In genomic region chr14:22814945-22815713, GRCh38 we compare ENCODE assay signal across 12 cellular contexts. TPM values are rescaled to one million over a fixed set of nuclear protein-coding genes. Genes with fewer than 3 reads are reported as not detected.
DNase-seq lines count a peak whose midpoint lies in the region; ATAC-seq and TF ChIP-seq lines count a peak whose summit lies in the region.
"Had no signal": no experiment of that assay in that cellular context is flagged by ENCODE, and none has a peak within 500 bp of the region (broad histone marks: within the 10 kb centered on the region; RNA-seq: fewer than 3 reads in every experiment).

Gene SLC7A7 (minus strand): TSS chr14:22815435. CDS start chr14:22813398, 2,037 bp downstream.

- CTCF ChIA-PET in activated naive CD4-positive, alpha-beta T cell treated with anti-CD3 and anti-CD28 coated beads for 36 hours (lab: Charles Lee), result interaction anchor here (0.6 to 2.0 kb wide), 6 partner anchors 8 to 209 kb away, joined by 3 to 9 read pairs (median 3); no protein-coding TSS in a partner anchor

- peaks cover 28% of the 10 kb centered on the region for H3K4me1 Mint-ChIP-seq in stimulated activated naive CD8-positive, alpha-beta T cell treated with anti-CD3 and anti-CD28 coated beads, Interleukin-15, amount 100 ng/mL, for 72 hours
- peaks cover 23% of the 10 kb centered on the region for H3K4me1 Mint-ChIP-seq in activated naive CD4-positive, alpha-beta T cell treated with anti-CD3 and anti-CD28 coated beads for 36 hours (ENCODE audit: low read depth)
- H3K4me1 Mint-ChIP-seq: immature natural killer cell had no signal

- H3K36me3 Mint-ChIP-seq in activated naive CD4-positive, alpha-beta T cell treated with anti-CD3 and anti-CD28 coated beads for 36 hours (ENCODE audit: low read depth), result no peaks in the 10 kb centered on the region
- H3K36me3 Mint-ChIP-seq: CD4-positive, CD25-positive, alpha-beta regulatory T cell; immature natural killer cell had no signal

- no peak for DNase-seq in stimulated activated naive CD8-positive, alpha-beta T cell treated with anti-CD3 and anti-CD28 coated beads, Interleukin-15, amount 100 ng/mL, for 72 hours
- DNase-seq in stimulated activated naive CD8-positive, alpha-beta T cell treated with anti-CD3 and anti-CD28 coated beads, Interleukin-15, Interleukin-2, amounts not matched to agents 100 U/mL and 50 U/mL, for 24 hours, result no peak
- DNase-seq in colonic mucosa, result peak; percentile 47
- no peak for DNase-seq in aorta
- DNase-seq in stimulated activated CD4-positive, alpha-beta T cell treated with anti-CD3 and anti-CD28 coated beads, Interleukin-4, amount 100 ng/mL, for 4 hours, result no peak
- no peak for DNase-seq in activated naive CD4-positive, alpha-beta T cell treated with anti-CD3 and anti-CD28 coated beads for 36 hours
- DNase-seq: activated T-cell treated with anti-CD3 and anti-CD28 coated beads, Interleukin-2, amount 50 U/mL, for 48 hours; immature natural killer cell; NCI-H2107 had no signal

- H3K4me1 ChIP-seq in colonic mucosa (peaks cover 6% of the 10 kb centered on the region), mucosa of rectum (ENCODE audit: control insufficient read depth in 2 of 2, insufficient read depth in 2 of 2, low read length in 2 of 2) (peaks cover 9 to 17% of the 10 kb centered on the region in 2 donors), aorta (ENCODE audit: control insufficient read depth in 1 of 2, insufficient read depth in 2 of 2, low read length in 2 of 2) (no peaks in the 10 kb centered on the region)

- intact Hi-C loops in colonic mucosa (cut with DNase I) (loop anchor here (5.0 to 10.0 kb wide), 3 partner anchors 160 to 263 kb away; no protein-coding TSS in a partner anchor), aorta (cut with DNase I) (loop anchor here in 1 of 2 donors (5.0 to 10.0 kb wide), 3 partner anchors 48 to 250 kb away; partner anchors contain the start of gene OXA1L)
- intact Hi-C loops in activated naive CD4-positive, alpha-beta T cell treated with anti-CD3 and anti-CD28 coated beads for 36 hours (cut with micrococcal nuclease), result no loop called here

- peak within 1 kb of the TSS in 1 of 2 donors; percentile 46 for H3K9ac ChIP-seq in colonic mucosa (ENCODE audit: low read depth in 2 of 2, low read length in 2 of 2)
- H3K9ac ChIP-seq in mucosa of rectum (ENCODE audit: low read depth in 1 of 2, low read length in 2 of 2), result no peak within 1 kb of the TSS

- no peaks in the 10 kb centered on the region for H3K9me3 ChIP-seq in colonic mucosa
- no peaks in the 10 kb centered on the region for H3K9me3 ChIP-seq in mucosa of rectum (ENCODE audit: control insufficient read depth in 2 of 2, low read length in 2 of 2)
- no peaks in the 10 kb centered on the region for H3K9me3 ChIP-seq in aorta (ENCODE audit: control insufficient read depth, low read length)

- peak within 1 kb of the TSS; percentile 7 to 36 for H3K27ac Mint-ChIP-seq in stimulated activated naive CD8-positive, alpha-beta T cell treated with anti-CD3 and anti-CD28 coated beads, Interleukin-15, amount 100 ng/mL, for 72 hours
- H3K27ac Mint-ChIP-seq in activated naive CD4-positive, alpha-beta T cell treated with anti-CD3 and anti-CD28 coated beads for 36 hours, result no peak within 1 kb of the TSS

- ATAC-seq in stimulated activated naive CD8-positive, alpha-beta T cell treated with anti-CD3 and anti-CD28 coated beads, Interleukin-15, amount 100 ng/mL, for 72 hours, result no peak
- ATAC-seq in stimulated activated naive CD8-positive, alpha-beta T cell treated with anti-CD3 and anti-CD28 coated beads, Interleukin-15, Interleukin-2, amounts not matched to agents 100 U/mL and 50 U/mL, for 24 hours, result no peak
- ATAC-seq in aorta (ENCODE audit: low FRiP score), result no peak
- ATAC-seq in HG02623 (IDR thresholded peaks at IDR 0.05; ENCODE audit: unreplicated experiment), result no peak

- H3K27ac ChIP-seq in colonic mucosa (peak within 1 kb of the TSS; percentile 63), mucosa of rectum (ENCODE audit: low read depth in 2 of 2, low read length in 2 of 2) (peak within 1 kb of the TSS; percentile 49 to 61), aorta (ENCODE audit: low read depth in 1 of 2, low read length in 2 of 2) (peak within 1 kb of the TSS in 1 of 2 donors; percentile 30)

- no peaks in the 10 kb centered on the region for H3K9me3 Mint-ChIP-seq in stimulated activated naive CD8-positive, alpha-beta T cell treated with anti-CD3 and anti-CD28 coated beads, Interleukin-15, amount 100 ng/mL, for 72 hours
- no peaks in the 10 kb centered on the region for H3K9me3 Mint-ChIP-seq in activated naive CD4-positive, alpha-beta T cell treated with anti-CD3 and anti-CD28 coated beads for 36 hours

- 52 to 63% methylated on average over 10 of the region's 10 CpGs for WGBS in aorta, 2 donors

- no peaks in the 10 kb centered on the region for H3K27me3 Mint-ChIP-seq in stimulated activated naive CD8-positive, alpha-beta T cell treated with anti-CD3 and anti-CD28 coated beads, Interleukin-15, amount 100 ng/mL, for 72 hours
- H3K27me3 Mint-ChIP-seq in activated naive CD4-positive, alpha-beta T cell treated with anti-CD3 and anti-CD28 coated beads for 36 hours (ENCODE audit: low read depth), result peaks cover 1% of the 10 kb centered on the region

- H3K27me3 ChIP-seq in colonic mucosa, result no peaks in the 10 kb centered on the region
- no peaks in the 10 kb centered on the region for H3K27me3 ChIP-seq in mucosa of rectum (ENCODE audit: control insufficient read depth in 2 of 2, insufficient read depth in 2 of 2, low read length in 2 of 2)
- H3K27me3 ChIP-seq in aorta (ENCODE audit: control insufficient read depth in 1 of 2, insufficient read depth in 2 of 2, low read length in 1 of 2), result no peaks in the 10 kb centered on the region

- no peak for TF ChIP-seq CTCF in colonic mucosa (IDR thresholded peaks at IDR 0.05)

- H3K4me3 Mint-ChIP-seq in stimulated activated naive CD8-positive, alpha-beta T cell treated with anti-CD3 and anti-CD28 coated beads, Interleukin-15, amount 100 ng/mL, for 72 hours, result no peak within 1 kb of the TSS
- H3K4me3 Mint-ChIP-seq in activated naive CD4-positive, alpha-beta T cell treated with anti-CD3 and anti-CD28 coated beads for 36 hours, result no peak within 1 kb of the TSS
- H3K4me3 Mint-ChIP-seq: immature natural killer cell had no signal

- no peaks in the 10 kb centered on the region for H3K36me3 ChIP-seq in colonic mucosa
- no peaks in the 10 kb centered on the region for H3K36me3 ChIP-seq in mucosa of rectum (ENCODE audit: control insufficient read depth in 2 of 2, insufficient read depth in 2 of 2, low read length in 2 of 2)
- no peaks in the 10 kb centered on the region for H3K36me3 ChIP-seq in aorta (ENCODE audit: control insufficient read depth in 1 of 2, insufficient read depth in 2 of 2, low read length in 1 of 2)

- H3K4me3 ChIP-seq in colonic mucosa (peak within 1 kb of the TSS; percentile 14), mucosa of rectum (ENCODE audit: low read length in 2 of 2) (peak within 1 kb of the TSS; percentile 31 to 61), aorta (ENCODE audit: low read length in 2 of 2) (no peak within 1 kb of the TSS)

RNA-seq across cellular contexts. Expression of gene SLC7A7, which starts in this region (rescaled TPM):
- 1 to 10 TPM; 2.7 to 7.0 TPM for total RNA-seq in colonic mucosa
- total RNA-seq in aorta, result 10 to 100 TPM; 16.7 TPM
- polyA plus RNA-seq in aorta, result 10 to 100 TPM; 15.4 to 44.2 TPM
- 1 to 10 TPM in 1 of 2 experiments, under 1 TPM in 1; 0.40 to 1.1 TPM for total RNA-seq in activated naive CD4-positive, alpha-beta T cell treated with anti-CD3 and anti-CD28 coated beads for 36 hours
- total RNA-seq: CD4-positive, CD25-positive, alpha-beta regulatory T cell had no signal

Comparison
In these comparisons a context has a peak if more than half of its experiments do, and no peak if none do; other contexts are left out.
1. H3K4me3 ChIP-seq: peak in colonic mucosa (single experiment) and mucosa of rectum (2 of 2); none in aorta (0 of 2).